32 cellular contexts compared by ENCODE assay signal in genomic region chr14:58711382-58711781, GRCh38.
DNase-seq lines count a peak whose midpoint lies in the region; ATAC-seq, FAIRE-seq and TF ChIP-seq lines count a peak whose summit lies in the region.
"Had no signal": no experiment of that assay in that cellular context is flagged by ENCODE, and none has a peak within 500 bp of the region (broad histone marks: within the 10 kb centered on the region; RNA-seq: fewer than 3 reads in every experiment).

No MANE protein-coding gene starts in this region.

- no peak for TF ChIP-seq RAD21 in A549 (conservative IDR thresholded peaks at IDR 0.05 in 1 of 2, IDR thresholded peaks at IDR 0.05 in 1 of 2)

- DNase-seq in NCI-H82 (lab: John Stamatoyannopoulos, UW) (peak; percentile 35), NCI-H82 treated with DMSO at 0.1 percent for 48 hours (lab: John Stamatoyannopoulos, UW; ENCODE audit: unreplicated experiment) (no peak), A549 (ENCODE audit: low read depth in 1 of 2, low spot score in 1 of 2) (no peak), cortex of kidney (lab: John Stamatoyannopoulos, UW) (no peak), A673 (ENCODE audit: low spot score) (no peak)
- DNase-seq: 8988T; ACHN; AML-193; BE2C; C1 segment of cervical spinal cord; Caco-2; Calu3; CD4-positive, alpha-beta memory T cell; CD4-positive, alpha-beta T cell; CD4-positive, CD25-positive, alpha-beta regulatory T cell; CD8-positive, alpha-beta memory T cell; CD8-positive, alpha-beta T cell; COR-L47; DMS 273 treated with DMSO at 0.1 percent for 48 hours; DMS153; DMS53; DMS79; DMS79 treated with DMSO at 0.1 percent for 48 hours; DND-41; EL had no signal

- H3K36me3 ChIP-seq in HEK293 (ENCODE audit: control insufficient read depth in 2 of 2, insufficient read depth in 1 of 2, low read length in 2 of 2) (no peaks in the 10 kb centered on the region), A673 (ENCODE audit: insufficient read depth, low read length, poor library complexity, severe bottlenecking) (no peaks in the 10 kb centered on the region)
- H3K36me3 ChIP-seq: BE2C; BLaER1; BLaER1 treated with 17β-estradiol and CSF1 and Interleukin-3, amounts not matched to agents 10 nM and 100 nM had no signal

- no peak for ATAC-seq in A549
- ATAC-seq: CD8-positive, alpha-beta T cell had no signal

- H3K4me3 ChIP-seq in A549 (no peak overlapping the region), HEK293 (ENCODE audit: low read depth, low read length) (no peak overlapping the region), A673 (ENCODE audit: low read depth, low read length, poor library complexity, severe bottlenecking) (no peak overlapping the region)
- H3K4me3 ChIP-seq: BLaER1; BLaER1 treated with 17β-estradiol and CSF1 and Interleukin-3, amounts not matched to agents 10 nM and 100 nM had no signal

- no peak overlapping the region for H3K4me2 ChIP-seq in A549
- H3K4me2 ChIP-seq: BLaER1; BLaER1 treated with 17β-estradiol and CSF1 and Interleukin-3, amounts not matched to agents 10 nM and 100 nM had no signal

- no peaks in the 10 kb centered on the region for H3K27me3 ChIP-seq in A673 (replicated peaks; ENCODE audit: insufficient read depth, low read depth, low read length, poor library complexity)
- H3K27me3 ChIP-seq: BE2C; BLaER1; BLaER1 treated with 17β-estradiol and CSF1 and Interleukin-3, amounts not matched to agents 10 nM and 100 nM had no signal

- WGBS in A549 (ENCODE audit: missing lambda C conversion rate): 76% methylated on average over 3 of the region's 3 CpGs

- no peaks in the 10 kb centered on the region for H3K9me3 ChIP-seq in A549
- no peaks in the 10 kb centered on the region for H3K9me3 ChIP-seq in HEK293 (ENCODE audit: control insufficient read depth, insufficient read depth, low read depth, low read length)
- H3K9me3 ChIP-seq in A673 (ENCODE audit: low read depth, low read length, poor library complexity, severe bottlenecking): no peaks in the 10 kb centered on the region
- H3K9me3 ChIP-seq: BE2C; BLaER1; BLaER1 treated with 17β-estradiol and CSF1 and Interleukin-3, amounts not matched to agents 10 nM and 100 nM; Caco-2 had no signal

- intact Hi-C loops in A673 (cut with micrococcal nuclease; ENCODE audit: unreplicated experiment): no loop called here

- TF ChIP-seq POLR2A in A549 (IDR thresholded peaks at IDR 0.05; ENCODE audit: low read length): no peak

- H3K27ac ChIP-seq in A549 (no peak overlapping the region), HEK293 (ENCODE audit: extremely low read depth, low read depth, low read length) (no peak overlapping the region), A673 (ENCODE audit: low read depth, low read length, poor library complexity, severe bottlenecking) (no peak overlapping the region)
- H3K27ac ChIP-seq: 22Rv1; BLaER1; BLaER1 treated with 17β-estradiol and CSF1 and Interleukin-3, amounts not matched to agents 10 nM and 100 nM; C4-2B had no signal

- no peak for FAIRE-seq in A549 (lab: Jason Lieb, UNC)
- FAIRE-seq: A204.1, D721Med had no signal

- BruUV-seq in A673 (replicated peaks; lab: Mats Ljungman, UMichigan): no TSS peak

- POLR2A ChIA-PET in A549 (lab: Yijun Ruan, JAX) (no interaction called here), HEK293 (lab: Yijun Ruan, JAX) (no interaction called here), A673 (lab: Charles Lee; ENCODE audit: low non-redundant PET) (no interaction called here)

- TF ChIP-seq CTCF in A549 (IDR thresholded peaks at IDR 0.05) (no peak), HEK293 (tag by site-specific recombination; IDR thresholded peaks at IDR 0.05) (no peak), A673 (conservative IDR thresholded peaks at IDR 0.05; ENCODE audit: low read depth, low read length) (no peak)

- CTCF ChIA-PET in A549 (lab: Yijun Ruan, JAX): interaction anchor here (0.9 to 1.1 kb wide), 2 partner anchors 19 to 20 kb away, joined by 3 to 4 read pairs; no protein-coding TSS in a partner anchor
- CTCF ChIA-PET in HEK293 (lab: Yijun Ruan, JAX): no interaction called here
- CTCF ChIA-PET in A673 (lab: Charles Lee): no interaction called here

- H3K4me1 ChIP-seq in A549 (no peaks in the 10 kb centered on the region), HEK293 (ENCODE audit: control insufficient read depth, insufficient read depth, low read length) (peaks cover 4% of the 10 kb centered on the region; the same call in 1 of the 2 replicates), A673 (ENCODE audit: insufficient read depth, low read length, poor library complexity, severe bottlenecking) (peaks cover 1% of the 10 kb centered on the region)
- H3K4me1 ChIP-seq: Caco-2 had no signal

- TF ChIP-seq EP300 in A549 (IDR thresholded peaks at IDR 0.05): no peak

TF ChIP-seq in A549, 52 proteins besides CTCF, POLR2A, EP300 and RAD21:
- TF ChIP-seq KDM1A (IDR thresholded peaks at IDR 0.05; ENCODE audit: low read depth): no peak
- TF ChIP-seq ZC3H11A (IDR thresholded peaks at IDR 0.05): peak; percentile 87
- TF ChIP-seq RNF2 (IDR thresholded peaks at IDR 0.05; ENCODE audit: borderline replicate concordance, low read depth): no peak

TF ChIP-seq in HEK293, 187 proteins besides CTCF, POLR2A, EP300 and RAD21 (continues in another document):
- TF ChIP-seq KLF10 (tag by site-specific recombination; IDR thresholded peaks at IDR 0.05) (no peak), ZNF544 (tag by site-specific recombination; IDR thresholded peaks at IDR 0.05) (no peak), ZNF341 (tag by site-specific recombination; IDR thresholded peaks at IDR 0.05; ENCODE audit: low read depth) (0 out of 2 replicates have a peak, but pooled peaks have one; percentile 25), ZNF221 (tag by site-specific recombination; IDR thresholded peaks at IDR 0.05; ENCODE audit: borderline replicate concordance) (no peak), ZSCAN30 (tag by site-specific recombination; IDR thresholded peaks at IDR 0.05) (no peak), ZNF830 (tag by site-specific recombination; IDR thresholded peaks at IDR 0.05; ENCODE audit: low read depth) (no peak), ZNF530 (tag by site-specific recombination; IDR thresholded peaks at IDR 0.05; ENCODE audit: low read depth) (0 out of 2 replicates have a peak, but pooled peaks have one; percentile 27), ZNF394 (tag by site-specific recombination; IDR thresholded peaks at IDR 0.05; ENCODE audit: borderline replicate concordance) (peak; percentile 86), SP3 (tag by site-specific recombination; IDR thresholded peaks at IDR 0.05) (no peak), ZNF654 (tag by site-specific recombination; IDR thresholded peaks at IDR 0.05; ENCODE audit: low read depth) (0 out of 2 replicates have a peak, but pooled peaks have one; percentile 7), EGR2 (tag by site-specific recombination; IDR thresholded peaks at IDR 0.05; ENCODE audit: low read depth) (no peak), ZNF10 (tag by site-specific recombination; IDR thresholded peaks at IDR 0.05) (no peak), ZNF19 (tag by site-specific recombination; IDR thresholded peaks at IDR 0.05; ENCODE audit: low read depth) (no peak), ZNF184 (tag by site-specific recombination; IDR thresholded peaks at IDR 0.05) (no peak)
- TF ChIP-seq, protein P1, sequence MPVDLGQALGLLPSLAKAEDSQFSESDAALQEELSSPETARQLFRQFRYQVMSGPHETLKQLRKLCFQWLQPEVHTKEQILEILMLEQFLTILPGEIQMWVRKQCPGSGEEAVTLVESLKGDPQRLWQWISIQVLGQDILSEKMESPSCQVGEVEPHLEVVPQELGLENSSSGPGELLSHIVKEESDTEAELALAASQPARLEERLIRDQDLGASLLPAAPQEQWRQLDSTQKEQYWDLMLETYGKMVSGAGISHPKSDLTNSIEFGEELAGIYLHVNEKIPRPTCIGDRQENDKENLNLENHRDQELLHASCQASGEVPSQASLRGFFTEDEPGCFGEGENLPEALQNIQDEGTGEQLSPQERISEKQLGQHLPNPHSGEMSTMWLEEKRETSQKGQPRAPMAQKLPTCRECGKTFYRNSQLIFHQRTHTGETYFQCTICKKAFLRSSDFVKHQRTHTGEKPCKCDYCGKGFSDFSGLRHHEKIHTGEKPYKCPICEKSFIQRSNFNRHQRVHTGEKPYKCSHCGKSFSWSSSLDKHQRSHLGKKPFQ (tag by site-specific recombination; IDR thresholded peaks at IDR 0.05): no peak
- TF ChIP-seq, protein P2, sequence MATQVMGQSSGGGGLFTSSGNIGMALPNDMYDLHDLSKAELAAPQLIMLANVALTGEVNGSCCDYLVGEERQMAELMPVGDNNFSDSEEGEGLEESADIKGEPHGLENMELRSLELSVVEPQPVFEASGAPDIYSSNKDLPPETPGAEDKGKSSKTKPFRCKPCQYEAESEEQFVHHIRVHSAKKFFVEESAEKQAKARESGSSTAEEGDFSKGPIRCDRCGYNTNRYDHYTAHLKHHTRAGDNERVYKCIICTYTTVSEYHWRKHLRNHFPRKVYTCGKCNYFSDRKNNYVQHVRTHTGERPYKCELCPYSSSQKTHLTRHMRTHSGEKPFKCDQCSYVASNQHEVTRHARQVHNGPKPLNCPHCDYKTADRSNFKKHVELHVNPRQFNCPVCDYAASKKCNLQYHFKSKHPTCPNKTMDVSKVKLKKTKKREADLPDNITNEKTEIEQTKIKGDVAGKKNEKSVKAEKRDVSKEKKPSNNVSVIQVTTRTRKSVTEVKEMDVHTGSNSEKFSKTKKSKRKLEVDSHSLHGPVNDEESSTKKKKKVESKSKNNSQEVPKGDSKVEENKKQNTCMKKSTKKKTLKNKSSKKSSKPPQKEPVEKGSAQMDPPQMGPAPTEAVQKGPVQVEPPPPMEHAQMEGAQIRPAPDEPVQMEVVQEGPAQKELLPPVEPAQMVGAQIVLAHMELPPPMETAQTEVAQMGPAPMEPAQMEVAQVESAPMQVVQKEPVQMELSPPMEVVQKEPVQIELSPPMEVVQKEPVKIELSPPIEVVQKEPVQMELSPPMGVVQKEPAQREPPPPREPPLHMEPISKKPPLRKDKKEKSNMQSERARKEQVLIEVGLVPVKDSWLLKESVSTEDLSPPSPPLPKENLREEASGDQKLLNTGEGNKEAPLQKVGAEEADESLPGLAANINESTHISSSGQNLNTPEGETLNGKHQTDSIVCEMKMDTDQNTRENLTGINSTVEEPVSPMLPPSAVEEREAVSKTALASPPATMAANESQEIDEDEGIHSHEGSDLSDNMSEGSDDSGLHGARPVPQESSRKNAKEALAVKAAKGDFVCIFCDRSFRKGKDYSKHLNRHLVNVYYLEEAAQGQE (tag by site-specific recombination; IDR thresholded peaks at IDR 0.05): peak; percentile 40; the same call in 1 of the 2 replicates
